In the genomic region with DNA sequence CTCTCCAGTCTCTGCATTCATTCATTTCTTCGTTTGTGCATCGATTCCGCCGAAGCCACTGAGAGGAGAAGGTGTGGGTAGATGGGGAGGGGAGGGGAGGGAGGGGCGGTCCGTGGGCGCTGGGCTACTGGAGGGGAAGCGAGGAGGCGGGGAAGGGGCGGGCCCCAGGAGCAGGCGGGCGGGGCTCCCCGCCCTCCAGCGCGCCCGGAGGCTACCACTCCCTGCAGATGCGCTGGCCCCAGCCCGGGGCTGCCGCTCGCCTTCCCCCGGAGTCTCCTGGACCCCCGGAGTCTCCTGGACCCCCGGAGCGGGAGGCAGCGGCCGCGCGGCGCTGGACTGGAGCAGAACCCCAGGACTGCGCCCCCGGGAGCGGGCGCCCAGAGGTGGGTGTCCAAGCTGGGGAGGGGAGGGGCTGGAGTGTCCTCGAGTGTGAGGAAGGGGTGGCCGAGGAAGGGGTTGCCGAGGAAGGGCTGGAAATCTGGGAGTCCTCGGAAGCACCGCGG, we compare ENCODE assay signal across 1 cellular context.
A peak's percentile ranks its signal among the peaks of the same experiment; 100 is the strongest.
TF ChIP-seq lines count a peak whose summit lies in the region.

No MANE protein-coding gene starts in this region.

TF ChIP-seq in HEK293, 187 proteins besides CTCF, POLR2A, EP300 and RAD21 (continued from another document):
- TF ChIP-seq, protein P1, sequence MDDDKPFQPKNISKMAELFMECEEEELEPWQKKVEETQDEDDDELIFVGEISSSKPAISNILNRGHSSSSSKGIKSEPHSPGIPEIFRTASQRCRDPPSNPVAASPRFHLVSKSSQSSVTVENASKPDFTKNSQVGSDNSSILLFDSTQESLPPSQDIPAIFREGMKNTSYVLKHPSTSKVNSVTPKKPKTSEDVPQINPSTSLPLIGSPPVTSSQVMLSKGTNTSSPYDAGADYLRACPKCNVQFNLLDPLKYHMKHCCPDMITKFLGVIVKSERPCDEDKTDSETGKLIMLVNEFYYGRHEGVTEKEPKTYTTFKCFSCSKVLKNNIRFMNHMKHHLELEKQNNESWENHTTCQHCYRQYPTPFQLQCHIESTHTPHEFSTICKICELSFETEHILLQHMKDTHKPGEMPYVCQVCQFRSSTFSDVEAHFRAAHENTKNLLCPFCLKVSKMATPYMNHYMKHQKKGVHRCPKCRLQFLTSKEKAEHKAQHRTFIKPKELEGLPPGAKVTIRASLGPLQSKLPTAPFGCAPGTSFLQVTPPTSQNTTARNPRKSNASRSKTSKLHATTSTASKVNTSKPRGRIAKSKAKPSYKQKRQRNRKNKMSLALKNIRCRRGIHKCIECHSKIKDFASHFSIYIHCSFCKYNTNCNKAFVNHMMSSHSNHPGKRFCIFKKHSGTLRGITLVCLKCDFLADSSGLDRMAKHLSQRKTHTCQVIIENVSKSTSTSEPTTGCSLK (tag by site-specific recombination; IDR thresholded peaks at IDR 0.05): no peak
- peak; percentile 54; the same call in 1 of the 2 replicates for TF ChIP-seq ZNF335 (tag by site-specific recombination; conservative IDR thresholded peaks at IDR 0.05)
- no peak for TF ChIP-seq ZNF707 (tag by site-specific recombination; IDR thresholded peaks at IDR 0.05)
- peak; percentile 36 for TF ChIP-seq ZBTB26 (tag by site-specific recombination; optimal IDR thresholded peaks at IDR 0.05)
